Comparison of ENCODE assay signal across 1 cellular context in genomic region chr12:110906088-110906487, GRCh38.
TF ChIP-seq lines count a peak whose summit lies in the region.

No MANE protein-coding gene starts in this region.

TF ChIP-seq in GM12878, 131 proteins besides CTCF, POLR2A, EP300 and RAD21 (continued from another document):
- TF ChIP-seq, protein P1, sequence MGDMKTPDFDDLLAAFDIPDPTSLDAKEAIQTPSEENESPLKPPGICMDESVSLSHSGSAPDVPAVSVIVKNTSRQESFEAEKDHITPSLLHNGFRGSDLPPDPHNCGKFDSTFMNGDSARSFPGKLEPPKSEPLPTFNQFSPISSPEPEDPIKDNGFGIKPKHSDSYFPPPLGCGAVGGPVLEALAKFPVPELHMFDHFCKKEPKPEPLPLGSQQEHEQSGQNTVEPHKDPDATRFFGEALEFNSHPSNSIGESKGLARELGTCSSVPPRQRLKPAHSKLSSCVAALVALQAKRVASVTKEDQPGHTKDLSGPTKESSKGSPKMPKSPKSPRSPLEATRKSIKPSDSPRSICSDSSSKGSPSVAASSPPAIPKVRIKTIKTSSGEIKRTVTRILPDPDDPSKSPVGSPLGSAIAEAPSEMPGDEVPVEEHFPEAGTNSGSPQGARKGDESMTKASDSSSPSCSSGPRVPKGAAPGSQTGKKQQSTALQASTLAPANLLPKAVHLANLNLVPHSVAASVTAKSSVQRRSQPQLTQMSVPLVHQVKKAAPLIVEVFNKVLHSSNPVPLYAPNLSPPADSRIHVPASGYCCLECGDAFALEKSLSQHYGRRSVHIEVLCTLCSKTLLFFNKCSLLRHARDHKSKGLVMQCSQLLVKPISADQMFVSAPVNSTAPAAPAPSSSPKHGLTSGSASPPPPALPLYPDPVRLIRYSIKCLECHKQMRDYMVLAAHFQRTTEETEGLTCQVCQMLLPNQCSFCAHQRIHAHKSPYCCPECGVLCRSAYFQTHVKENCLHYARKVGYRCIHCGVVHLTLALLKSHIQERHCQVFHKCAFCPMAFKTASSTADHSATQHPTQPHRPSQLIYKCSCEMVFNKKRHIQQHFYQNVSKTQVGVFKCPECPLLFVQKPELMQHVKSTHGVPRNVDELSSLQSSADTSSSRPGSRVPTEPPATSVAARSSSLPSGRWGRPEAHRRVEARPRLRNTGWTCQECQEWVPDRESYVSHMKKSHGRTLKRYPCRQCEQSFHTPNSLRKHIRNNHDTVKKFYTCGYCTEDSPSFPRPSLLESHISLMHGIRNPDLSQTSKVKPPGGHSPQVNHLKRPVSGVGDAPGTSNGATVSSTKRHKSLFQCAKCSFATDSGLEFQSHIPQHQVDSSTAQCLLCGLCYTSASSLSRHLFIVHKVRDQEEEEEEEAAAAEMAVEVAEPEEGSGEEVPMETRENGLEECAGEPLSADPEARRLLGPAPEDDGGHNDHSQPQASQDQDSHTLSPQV (IDR thresholded peaks at IDR 0.05): no peak
- TF ChIP-seq LARP7 (IDR thresholded peaks at IDR 0.05): no peak
- no peak for TF ChIP-seq TBL1XR1 (IDR thresholded peaks at IDR 0.05; ENCODE audit: low read depth, low read length)
